Comparison of ENCODE assay signal across 16 cellular contexts in genomic region chr4:8040607-8041006, GRCh38.
DNase-seq lines count a peak whose midpoint lies in the region; ATAC-seq and TF ChIP-seq lines count a peak whose summit lies in the region.
"Had no signal": no experiment of that assay in that cellular context is flagged by ENCODE, and none has a peak within 500 bp of the region (broad histone marks: within the 10 kb centered on the region; RNA-seq: fewer than 3 reads in every experiment).

No MANE protein-coding gene starts in this region.

- intact Hi-C loops in left ventricle myocardium superior (cut with micrococcal nuclease) (no loop called here), left cardiac atrium (cut with DNase I) (no loop called here)

- ATAC-seq in left ventricle myocardium superior (peak; percentile 15), left cardiac atrium (no peak), GM21447 (IDR thresholded peaks at IDR 0.05; ENCODE audit: unreplicated experiment) (no peak)

- DNase-seq in left ventricle myocardium superior = no peak
- DNase-seq in left cardiac atrium = no peak
- peak; percentile 59 for DNase-seq in left kidney (ENCODE audit: low read depth, low spot score)
- no peak for DNase-seq in AG08396 (ENCODE audit: low spot score)
- DNase-seq in cerebellar cortex (ENCODE audit: low spot score) = no peak
- DNase-seq: Caco-2; DMS153; EL; H9; NCI-H1436; NCI-H2029; NK-92 treated with Interleukin-12 subunit alpha and Interleukin-12 subunit beta, amount 100 ng/mL, for 24 hours; OCI-M1; SJCRH30 had no signal

TF ChIP-seq in PFSK-1, 5 proteins besides CTCF, POLR2A, EP300 and RAD21:
- TF ChIP-seq, protein P1, sequence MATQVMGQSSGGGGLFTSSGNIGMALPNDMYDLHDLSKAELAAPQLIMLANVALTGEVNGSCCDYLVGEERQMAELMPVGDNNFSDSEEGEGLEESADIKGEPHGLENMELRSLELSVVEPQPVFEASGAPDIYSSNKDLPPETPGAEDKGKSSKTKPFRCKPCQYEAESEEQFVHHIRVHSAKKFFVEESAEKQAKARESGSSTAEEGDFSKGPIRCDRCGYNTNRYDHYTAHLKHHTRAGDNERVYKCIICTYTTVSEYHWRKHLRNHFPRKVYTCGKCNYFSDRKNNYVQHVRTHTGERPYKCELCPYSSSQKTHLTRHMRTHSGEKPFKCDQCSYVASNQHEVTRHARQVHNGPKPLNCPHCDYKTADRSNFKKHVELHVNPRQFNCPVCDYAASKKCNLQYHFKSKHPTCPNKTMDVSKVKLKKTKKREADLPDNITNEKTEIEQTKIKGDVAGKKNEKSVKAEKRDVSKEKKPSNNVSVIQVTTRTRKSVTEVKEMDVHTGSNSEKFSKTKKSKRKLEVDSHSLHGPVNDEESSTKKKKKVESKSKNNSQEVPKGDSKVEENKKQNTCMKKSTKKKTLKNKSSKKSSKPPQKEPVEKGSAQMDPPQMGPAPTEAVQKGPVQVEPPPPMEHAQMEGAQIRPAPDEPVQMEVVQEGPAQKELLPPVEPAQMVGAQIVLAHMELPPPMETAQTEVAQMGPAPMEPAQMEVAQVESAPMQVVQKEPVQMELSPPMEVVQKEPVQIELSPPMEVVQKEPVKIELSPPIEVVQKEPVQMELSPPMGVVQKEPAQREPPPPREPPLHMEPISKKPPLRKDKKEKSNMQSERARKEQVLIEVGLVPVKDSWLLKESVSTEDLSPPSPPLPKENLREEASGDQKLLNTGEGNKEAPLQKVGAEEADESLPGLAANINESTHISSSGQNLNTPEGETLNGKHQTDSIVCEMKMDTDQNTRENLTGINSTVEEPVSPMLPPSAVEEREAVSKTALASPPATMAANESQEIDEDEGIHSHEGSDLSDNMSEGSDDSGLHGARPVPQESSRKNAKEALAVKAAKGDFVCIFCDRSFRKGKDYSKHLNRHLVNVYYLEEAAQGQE (IDR thresholded peaks at IDR 0.05; ENCODE audit: insufficient read depth in 1 of 2, low read depth in 2 of 2, low read length in 2 of 2) = peak; percentile 69 to 85
- no peak for TF ChIP-seq TAF1 (IDR thresholded peaks at IDR 0.05; ENCODE audit: borderline replicate concordance, insufficient read depth, low read length)
- no peak for TF ChIP-seq SIN3A (IDR thresholded peaks at IDR 0.05; ENCODE audit: borderline replicate concordance, insufficient read depth, low read length)
- TF ChIP-seq POLR2AphosphoS5 (IDR thresholded peaks at IDR 0.05; ENCODE audit: low read depth, low read length) = no peak
- no peak for TF ChIP-seq FOXP2 (optimal IDR thresholded peaks at IDR 0.05; ENCODE audit: borderline replicate concordance, extremely low read depth, extremely low read length, insufficient read depth)
